ENCODE assay signal across 27 cellular contexts in the genomic region with DNA sequence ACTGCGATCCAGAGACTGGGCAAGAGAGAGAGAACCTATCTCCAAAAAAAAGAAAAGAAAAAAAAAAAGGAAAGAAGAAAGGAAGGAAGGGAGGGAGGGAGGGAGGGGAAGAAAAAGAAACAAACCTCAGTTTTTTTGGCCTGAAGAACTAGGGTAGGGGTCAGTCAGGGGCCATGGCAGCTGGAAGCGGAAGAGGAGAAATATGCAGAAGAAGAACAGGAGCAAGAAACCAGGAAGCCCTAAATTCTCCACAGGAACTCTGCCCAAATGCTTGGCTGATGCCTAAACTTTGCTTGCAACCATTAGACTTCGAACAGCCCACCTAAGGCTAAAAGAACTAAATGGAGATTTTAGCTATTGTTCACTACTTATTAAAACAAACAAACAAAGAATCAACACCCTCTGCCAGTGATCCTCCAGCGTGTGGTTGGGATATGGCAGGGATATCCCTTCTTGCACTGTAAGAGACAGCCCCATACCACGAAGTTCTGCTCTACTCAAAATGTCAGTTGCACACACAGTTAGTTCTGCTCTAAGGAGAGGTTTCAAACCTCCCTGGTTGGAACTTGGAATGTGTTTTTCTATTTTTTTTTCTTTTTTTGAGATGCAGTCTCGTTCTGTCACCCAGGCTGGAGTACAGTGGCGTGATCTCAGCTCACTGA.
"Had no signal": no experiment of that assay in that cellular context is flagged by ENCODE, and none has a peak within 500 bp of the region (broad histone marks: within the 10 kb centered on the region; RNA-seq: fewer than 3 reads in every experiment).

No MANE protein-coding gene starts in this region.

- H3K9me3 ChIP-seq: adrenal gland, ascending aorta, colonic mucosa, neutrophil, prostate gland, suprapubic skin, tibial artery had no signal

- H3K27me3 ChIP-seq: adrenal gland, ascending aorta, cardiac muscle cell, colonic mucosa, neutrophil, suprapubic skin, tibial artery had no signal

- FAIRE-seq: endometrium, frontal cortex had no signal

- H3K36me3 ChIP-seq: adrenal gland, ascending aorta, cardiac muscle cell, colonic mucosa, neutrophil, prostate gland, suprapubic skin, tibial artery, WERI-Rb-1 had no signal

- ATAC-seq: activated CD4-positive, CD25-positive, alpha-beta regulatory T cell treated with anti-CD3 and anti-CD28 coated beads, Interleukin-2, amount 50 U/mL, for 24 hours had no signal

- H3K4me3 ChIP-seq: adrenal gland, ascending aorta, cardiac muscle cell, colonic mucosa, prostate gland, suprapubic skin, tibial artery had no signal

- H3K4me1 ChIP-seq: adrenal gland, ascending aorta, colonic mucosa, prostate gland, suprapubic skin, tibial artery had no signal

- H3K27ac ChIP-seq: adrenal gland, ascending aorta, cardiac muscle cell, colonic mucosa, neutrophil, prostate gland, suprapubic skin, tibial artery, WERI-Rb-1 had no signal

- DNase-seq: activated CD4-positive, alpha-beta T cell treated with anti-CD3 and anti-CD28 coated beads for 48 hours; activated CD4-positive, alpha-beta T cell treated with anti-CD3 and anti-CD28 coated beads, Interleukin-2, amount 50 U/mL, for 48 hours; activated CD8-positive, alpha-beta memory T cell treated with anti-CD3 and anti-CD28 coated beads for 24 hours; activated effector memory CD4-positive, alpha-beta T cell treated with anti-CD3 and anti-CD28 coated beads, Interleukin-2, amount 50 U/mL, for 16 hours; activated naive CD4-positive, alpha-beta T cell treated with anti-CD3 and anti-CD28 coated beads for 36 hours; activated naive CD8-positive, alpha-beta T cell treated with anti-CD3 and anti-CD28 coated beads for 36 hours; adrenal gland; cerebellar nuclear complex; colonic mucosa; effector CD8-positive, alpha-beta T cell; kidney glomerular epithelial cell; naive B cell; nephron progenitor cell; retina; stimulated activated CD4-positive, alpha-beta T cell treated with anti-CD3 and anti-CD28 coated beads, Interleukin-15, amount 100 ng/mL, for 24 hours; stimulated activated CD4-positive, alpha-beta T cell treated with anti-CD3 and anti-CD28 coated beads, Interleukin-2, amount 100 ng/mL, for 24 hours; stimulated activated naive CD4-positive, alpha-beta T cell; tibial artery; WERI-Rb-1 had no signal
